Comparison of ENCODE assay signal across 9 cellular contexts in genomic region chr1:229664133-229664689, GRCh38. TPM values are rescaled to one million over a fixed set of nuclear protein-coding genes. Genes with fewer than 3 reads are reported as not detected.
DNase-seq lines count a peak whose midpoint lies in the region; ATAC-seq and TF ChIP-seq lines count a peak whose summit lies in the region.
"Had no signal": no experiment of that assay in that cellular context is flagged by ENCODE, and none has a peak within 500 bp of the region (broad histone marks: within the 10 kb centered on the region; RNA-seq: fewer than 3 reads in every experiment).

No MANE protein-coding gene starts in this region.

- TF ChIP-seq CTCF in GM20000 (IDR thresholded peaks at IDR 0.05; ENCODE audit: extremely low read depth, missing control alignments) = no peak
- TF ChIP-seq CTCF in nephron progenitor cell (IDR thresholded peaks at IDR 0.05) = no peak

- no peaks in the 10 kb centered on the region for H3K27me3 Mint-ChIP-seq in natural killer cell treated with Interleukin-12 subunit alpha and Interleukin-12 subunit beta and Interleukin-15 and Interleukin-18, amount 100 ng/mL, for 72 hours
- H3K27me3 Mint-ChIP-seq in nephron progenitor cell (ENCODE audit: low read depth, poor library complexity) = no peaks in the 10 kb centered on the region

- H3K4me3 ChIP-seq in aorta (ENCODE audit: low read length in 2 of 2) = no peak overlapping the region

- intact Hi-C loops in aorta (cut with DNase I) = loop anchor here (5.0 kb wide), 2 partner anchors 403 to 553 kb away; partner anchors contain the start of gene GALNT2 (in 1 of the 2)

- ATAC-seq in natural killer cell treated with Interleukin-12 subunit alpha and Interleukin-12 subunit beta and Interleukin-15 and Interleukin-18, amount 100 ng/mL, for 72 hours = peak; percentile 91 to 93
- ATAC-seq in aorta (ENCODE audit: low FRiP score) (no peak), HG03095 (IDR thresholded peaks at IDR 0.05; ENCODE audit: unreplicated experiment) (no peak)

- H3K36me3 Mint-ChIP-seq in natural killer cell treated with Interleukin-12 subunit alpha and Interleukin-12 subunit beta and Interleukin-15 and Interleukin-18, amount 100 ng/mL, for 72 hours = peaks cover 5% of the 10 kb centered on the region
- H3K36me3 Mint-ChIP-seq in nephron progenitor cell (ENCODE audit: low read depth) = peaks cover 18% of the 10 kb centered on the region

- no peaks in the 10 kb centered on the region for H3K9me3 ChIP-seq in aorta (ENCODE audit: control insufficient read depth, low read length)

- no peak overlapping the region for H3K4me3 Mint-ChIP-seq in natural killer cell treated with Interleukin-12 subunit alpha and Interleukin-12 subunit beta and Interleukin-15 and Interleukin-18, amount 100 ng/mL, for 72 hours
- no peak overlapping the region for H3K4me3 Mint-ChIP-seq in nephron progenitor cell
- H3K4me3 Mint-ChIP-seq: mesothelial cell of epicardium had no signal

- no peaks in the 10 kb centered on the region for H3K4me1 ChIP-seq in aorta (ENCODE audit: control insufficient read depth in 1 of 2, insufficient read depth in 2 of 2, low read length in 2 of 2)

- WGBS in aorta, 2 donors = 67% methylated on average over 9 of the region's 9 CpGs

- peaks cover 4 to 7% of the 10 kb centered on the region in 2 donors for H3K4me1 Mint-ChIP-seq in natural killer cell treated with Interleukin-12 subunit alpha and Interleukin-12 subunit beta and Interleukin-15 and Interleukin-18, amount 100 ng/mL, for 72 hours (ENCODE audit: low read depth in 2 of 2)
- H3K4me1 Mint-ChIP-seq in nephron progenitor cell = peaks cover 8% of the 10 kb centered on the region

- H3K36me3 ChIP-seq in aorta (ENCODE audit: control insufficient read depth in 1 of 2, insufficient read depth in 2 of 2, low read length in 1 of 2) = no peaks in the 10 kb centered on the region

- no peak overlapping the region for H3K27ac Mint-ChIP-seq in natural killer cell treated with Interleukin-12 subunit alpha and Interleukin-12 subunit beta and Interleukin-15 and Interleukin-18, amount 100 ng/mL, for 72 hours
- H3K27ac Mint-ChIP-seq in nephron progenitor cell = no peak overlapping the region
- H3K27ac Mint-ChIP-seq: mesothelial cell of epicardium had no signal

- H3K9me3 Mint-ChIP-seq in natural killer cell treated with Interleukin-12 subunit alpha and Interleukin-12 subunit beta and Interleukin-15 and Interleukin-18, amount 100 ng/mL, for 72 hours = no peaks in the 10 kb centered on the region
- no peaks in the 10 kb centered on the region for H3K9me3 Mint-ChIP-seq in nephron progenitor cell
- H3K9me3 Mint-ChIP-seq: mesothelial cell of epicardium had no signal

- DNase-seq in GM20000 (ENCODE audit: low spot score) = peak; percentile 43
- peak; percentile 95 for DNase-seq in RPMI7951 (ENCODE audit: low read depth)
- DNase-seq in activated naive CD4-positive, alpha-beta T cell (lab: John Stamatoyannopoulos, UW) = peak; percentile 24 to 66 (median 44)
- DNase-seq in natural killer cell treated with Interleukin-12 subunit alpha and Interleukin-12 subunit beta and Interleukin-15 and Interleukin-18, amount 100 ng/mL, for 72 hours (ENCODE audit: low spot score) = peak; percentile 85
- DNase-seq in aorta = no peak
- no peak for DNase-seq in nephron progenitor cell
- no peak for DNase-seq in GOT3 (lab: John Stamatoyannopoulos, UW)

- no peaks in the 10 kb centered on the region for H3K27me3 ChIP-seq in aorta (ENCODE audit: control insufficient read depth in 1 of 2, insufficient read depth in 2 of 2, low read length in 1 of 2)

- H3K27ac ChIP-seq in aorta (ENCODE audit: low read depth in 1 of 2, low read length in 2 of 2) = no peak overlapping the region

RNA-seq across cellular contexts. Expression of gene URB2, which starts 38.2 kb away (rescaled TPM):
- 4.7 and 6.3 TPM in 2 replicates for total RNA-seq in RPMI7951 (2014; rRNA removed; shearing (Covaris generic))
- total RNA-seq in natural killer cell treated with Interleukin-12 subunit alpha and Interleukin-12 subunit beta and Interleukin-15 and Interleukin-18, amount 100 ng/mL, for 72 hours = 10 to 100 TPM; 16.4 to 38.2 TPM
- total RNA-seq in aorta = 1 to 10 TPM; 6.8 to 8.9 TPM
- polyA plus RNA-seq in aorta = 1 to 10 TPM in 1 of 2 donors, under 1 TPM in 1; 0.50 to 2.1 TPM

RNA-seq across cellular contexts. Expression of gene TAF5L, which starts 38.3 kb away (rescaled TPM):
- 13.5 and 13.9 TPM in 2 replicates for total RNA-seq in RPMI7951 (2014; rRNA removed; shearing (Covaris generic))
- 10 to 100 TPM; 26.5 to 30.7 TPM for total RNA-seq in natural killer cell treated with Interleukin-12 subunit alpha and Interleukin-12 subunit beta and Interleukin-15 and Interleukin-18, amount 100 ng/mL, for 72 hours
- total RNA-seq in aorta = 10 to 100 TPM; 29.8 to 37.8 TPM
- polyA plus RNA-seq in aorta = 10 to 100 TPM; 11.6 to 16.0 TPM

Comparison
In these comparisons a context has a peak if more than half of its experiments do, and no peak if none do; other contexts are left out.
1. DNase-seq: peak in GM20000 (single experiment), RPMI7951 (single experiment), activated naive CD4-positive, alpha-beta T cell (4 of 4) and natural killer cell treated with Interleukin-12 subunit alpha and Interleukin-12 subunit beta and Interleukin-15 and Interleukin-18, amount 100 ng/mL, for 72 hours (single experiment); none in aorta (0 of 2), nephron progenitor cell (single experiment) and GOT3 (single experiment).
2. ATAC-seq: peak in natural killer cell treated with Interleukin-12 subunit alpha and Interleukin-12 subunit beta and Interleukin-15 and Interleukin-18, amount 100 ng/mL, for 72 hours (2 of 2); none in aorta (single experiment) and HG03095 (single experiment).